ENCODE assay signal across 8 cellular contexts in genomic region chr1:144532156-144532607, GRCh38.
DNase-seq lines count a peak whose midpoint lies in the region; ATAC-seq, FAIRE-seq and TF ChIP-seq lines count a peak whose summit lies in the region.
"Not testable (repeated sequence)": the region's sequence is repeated elsewhere in the genome, so short reads cannot be mapped to it uniquely, and the experiment has no call there.

No MANE protein-coding gene starts in this region.

- not testable (repeated sequence) for H4K20me1 ChIP-seq in OCI-LY1 (ENCODE audit: insufficient read depth, low read length); GM12878 (ENCODE audit: control insufficient read depth, insufficient read depth)

- in situ Hi-C loops in GM12878 (cut with MboI): not testable (repeated sequence)

- not testable (repeated sequence) for H3K4me3 Mint-ChIP-seq in activated CD8-positive, alpha-beta T cell treated with anti-CD3 and anti-CD28 coated beads, Interleukin-2, amount 10 ng/mL, durations not matched to agents 7 days and 5 days
- H3K4me3 Mint-ChIP-seq in memory B cell: peak overlapping the region; percentile 46

- not testable (repeated sequence) for H3K36me3 ChIP-seq in OCI-LY1 (ENCODE audit: insufficient read depth, low read length); GM12878 (ENCODE audit: control insufficient read depth in 2 of 2, insufficient read depth in 2 of 2, low read length in 1 of 2); spleen

- H3K9me3 Mint-ChIP-seq in activated CD8-positive, alpha-beta T cell treated with anti-CD3 and anti-CD28 coated beads, Interleukin-2, amount 10 ng/mL, durations not matched to agents 7 days and 5 days (ENCODE audit: insufficient read depth); memory B cell: not testable (repeated sequence)

- 0 out of 2 replicates have a peak, but pooled peaks have one; percentile 3 for TF ChIP-seq RAD21 in GM12878 (IDR thresholded peaks at IDR 0.05; ENCODE audit: insufficient read depth, low read depth, low read length)

- H3K9me2 ChIP-seq in OCI-LY1 (ENCODE audit: low read depth, low read length): not testable (repeated sequence)

- not testable (repeated sequence) for H3K27me3 Mint-ChIP-seq in activated CD8-positive, alpha-beta T cell treated with anti-CD3 and anti-CD28 coated beads, Interleukin-2, amount 10 ng/mL, durations not matched to agents 7 days and 5 days (ENCODE audit: low read depth); memory B cell

- TF ChIP-seq CTCF in AG04450 (IDR thresholded peaks at IDR 0.05; ENCODE audit: low read depth, low read length) (peak; percentile 42), OCI-LY1 (IDR thresholded peaks at IDR 0.05; ENCODE audit: low read length) (peak; percentile 30; the same call in 1 of the 2 replicates), GM12878 (IDR thresholded peaks at IDR 0.05 in 2 of 3, conservative IDR thresholded peaks at IDR 0.05 in 1 of 3; ENCODE audit: control insufficient read depth in 2 of 3, extremely low read depth in 1 of 3, insufficient read depth in 1 of 3, low read depth in 3 of 3, low read length in 3 of 3) (0 out of 6 replicates have a peak, but pooled peaks of 1 of the 3 experiments have one; percentile 10), fibroblast of pulmonary artery (IDR thresholded peaks at IDR 0.05; ENCODE audit: low read length, missing control alignments) (peak; percentile 31), spleen (IDR thresholded peaks at IDR 0.05 in 8 of 11, conservative IDR thresholded peaks at IDR 0.05 in 3 of 11) (peak in 9 of 11 experiments; percentile 22 to 62 (median 54))

- not testable (repeated sequence) for H3K27me3 ChIP-seq in AG04450 (ENCODE audit: control insufficient read depth, insufficient read depth, low read length); OCI-LY1 (ENCODE audit: insufficient read depth, low read length); GM12878 (replicated peaks in 1 of 2; ENCODE audit: control insufficient read depth in 2 of 2, insufficient read depth in 2 of 2, low read length in 1 of 2); spleen (replicated peaks in 1 of 7)

- WGBS in GM12878 (ENCODE audit: insufficient coverage, insufficient replicate concordance, low lambda C conversion rate, missing lambda C conversion rate): 32% methylated on average over 7 of the region's 9 CpGs
- WGBS in spleen, 5 donors: 31 to 45% (median 35%) methylated on average over 7 to 9 of the region's 9 CpGs

- H3F3A ChIP-seq in OCI-LY1 (ENCODE audit: insufficient read depth, low read length): not testable (repeated sequence)

- H3K4me1 Mint-ChIP-seq in activated CD8-positive, alpha-beta T cell treated with anti-CD3 and anti-CD28 coated beads, Interleukin-2, amount 10 ng/mL, durations not matched to agents 7 days and 5 days (ENCODE audit: low read depth): peaks cover 34% of the 10 kb centered on the region
- H3K4me1 Mint-ChIP-seq in memory B cell: not testable (repeated sequence)

- not testable (repeated sequence) for H3K9me3 ChIP-seq in AG04450 (ENCODE audit: control insufficient read depth, insufficient read depth, low read length); OCI-LY1 (ENCODE audit: low read length); GM12878 (replicated peaks; ENCODE audit: control insufficient read depth, insufficient read depth, low read length); spleen

- H3K36me3 Mint-ChIP-seq in activated CD8-positive, alpha-beta T cell treated with anti-CD3 and anti-CD28 coated beads, Interleukin-2, amount 10 ng/mL, durations not matched to agents 7 days and 5 days (ENCODE audit: low read depth); memory B cell: not testable (repeated sequence)

- POLR2A ChIA-PET in AG04450 (lab: Yijun Ruan, JAX); GM12878 (lab: Charles Lee): not testable (repeated sequence)
- POLR2A ChIA-PET in activated CD8-positive, alpha-beta T cell treated with anti-CD3 and anti-CD28 coated beads, Interleukin-2, amount 10 ng/mL, durations not matched to agents 7 days and 5 days (lab: Charles Lee): interaction anchor here (1.0 kb wide), 1 partner anchor 20 kb away, joined by 3 read pairs; no protein-coding TSS in a partner anchor

- not testable (repeated sequence) for TF ChIP-seq POLR2A in GM12878 (IDR thresholded peaks at IDR 0.05; ENCODE audit: low read depth, low read length); spleen (IDR thresholded peaks at IDR 0.05)

- not testable (repeated sequence) for BruUV-seq in GM12878 (replicated peaks; lab: Mats Ljungman, UMichigan)

- not testable (repeated sequence) for H3K4me1 ChIP-seq in OCI-LY1 (ENCODE audit: insufficient read depth, low read length, severe bottlenecking); GM12878 (ENCODE audit: control insufficient read depth, insufficient read depth, low read length); spleen

- not testable (repeated sequence) for H3K9ac ChIP-seq in OCI-LY1 (ENCODE audit: low read length); GM12878 (ENCODE audit: control insufficient read depth, insufficient read depth, low read length)

- H3K79me2 ChIP-seq in OCI-LY1 (ENCODE audit: insufficient read depth, low read length); GM12878 (ENCODE audit: control insufficient read depth, insufficient read depth, low read length): not testable (repeated sequence)

- TF ChIP-seq EP300 in GM12878 (IDR thresholded peaks at IDR 0.05; ENCODE audit: borderline replicate concordance in 1 of 2, control insufficient read depth in 1 of 2, low read depth in 2 of 2, low read length in 2 of 2): not testable (repeated sequence)

- ATAC-seq in GM18867 (IDR thresholded peaks at IDR 0.05; ENCODE audit: unreplicated experiment) (peak; percentile 63), GM12878 (peak; percentile 82), memory B cell (ENCODE audit: low read depth) (peak; percentile 88)
- peak; percentile 81 for ATAC-seq in activated CD8-positive, alpha-beta T cell treated with anti-CD3 and anti-CD28 coated beads, Interleukin-2, amount 10 ng/mL, durations not matched to agents 7 days and 5 days

- DNase-seq in AG04450 (ENCODE audit: low read depth, low spot score); activated CD8-positive, alpha-beta T cell treated with anti-CD3 and anti-CD28 coated beads, Interleukin-2, amount 10 ng/mL, durations not matched to agents 7 days and 5 days; GM12878 (ENCODE audit: low read depth, low spot score); fibroblast of pulmonary artery (ENCODE audit: low read depth); memory B cell (ENCODE audit: low spot score in 2 of 2); spleen: not testable (repeated sequence)

- H3K4me3 ChIP-seq in AG04450 (ENCODE audit: low read depth, low read length); OCI-LY1 (ENCODE audit: low read depth, low read length, poor library complexity, severe bottlenecking); GM12878; fibroblast of pulmonary artery (replicated peaks; ENCODE audit: low read depth, low read length); spleen: not testable (repeated sequence)

- SMC1A ChIA-PET in GM12878 (lab: Charles Lee; ENCODE audit: uncharacterized antibody, unreplicated experiment): not testable (repeated sequence)

- H3K4me2 ChIP-seq in OCI-LY1 (ENCODE audit: low read length); GM12878 (ENCODE audit: control insufficient read depth, insufficient read depth): not testable (repeated sequence)

- CTCF ChIA-PET in AG04450 (lab: Charles Lee); GM12878 (lab: Yijun Ruan, JAX): not testable (repeated sequence)
- CTCF ChIA-PET in activated CD8-positive, alpha-beta T cell treated with anti-CD3 and anti-CD28 coated beads, Interleukin-2, amount 10 ng/mL, durations not matched to agents 7 days and 5 days (lab: Charles Lee): interaction anchor here (1.3 kb wide), 1 partner anchor 20 kb away, joined by 3 read pairs; no protein-coding TSS in a partner anchor

- RAD21 ChIA-PET in GM12878 (lab: Charles Lee; ENCODE audit: unreplicated experiment): not testable (repeated sequence)

- not testable (repeated sequence) for H3K27ac ChIP-seq in AG04450 (ENCODE audit: low read depth, low read length); OCI-LY1 (ENCODE audit: low read depth, low read length, poor library complexity, severe bottlenecking); GM12878 (ENCODE audit: control insufficient read depth, insufficient read depth); spleen

- H2AFZ ChIP-seq in OCI-LY1 (ENCODE audit: low read length); GM12878 (ENCODE audit: control insufficient read depth, low read depth, low read length): not testable (repeated sequence)

- peak overlapping the region; percentile 80 for H3K27ac Mint-ChIP-seq in activated CD8-positive, alpha-beta T cell treated with anti-CD3 and anti-CD28 coated beads, Interleukin-2, amount 10 ng/mL, durations not matched to agents 7 days and 5 days
- H3K27ac Mint-ChIP-seq in memory B cell: not testable (repeated sequence)

- not testable (repeated sequence) for FAIRE-seq in GM12878 (lab: Jason Lieb, UNC)

- intact Hi-C loops in GM12878 (cut with micrococcal nuclease; ENCODE audit: unreplicated experiment); spleen (cut with DNase I; ENCODE audit: low total_unique reads): not testable (repeated sequence)
